In the genomic region with DNA sequence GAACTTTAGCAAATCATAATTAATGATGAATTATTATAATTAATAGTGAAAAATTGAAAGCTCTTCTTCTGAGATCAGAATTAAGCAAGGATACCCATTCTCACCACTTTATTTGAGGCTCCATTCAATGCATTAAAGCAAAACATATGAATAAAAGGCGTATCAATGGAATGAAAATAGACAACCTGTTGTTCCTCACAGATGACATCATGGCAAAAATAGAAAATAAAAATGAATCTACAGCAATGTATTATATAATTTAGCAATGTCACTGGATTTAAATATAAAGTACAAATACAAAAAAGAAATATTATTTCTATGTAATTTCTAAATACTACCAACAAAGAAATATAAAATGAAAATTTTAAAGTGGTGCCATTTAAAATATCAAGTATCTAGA, we compare ENCODE assay signal across 32 cellular contexts. TPM values are rescaled to one million over a fixed set of nuclear protein-coding genes. Genes with fewer than 3 reads are reported as not detected.
DNase-seq lines count a peak whose midpoint lies in the region; ATAC-seq, FAIRE-seq and TF ChIP-seq lines count a peak whose summit lies in the region.
"Had no signal": no experiment of that assay in that cellular context is flagged by ENCODE, and none has a peak within 500 bp of the region (broad histone marks: within the 10 kb centered on the region; RNA-seq: fewer than 3 reads in every experiment).

No MANE protein-coding gene starts in this region.

- no peak overlapping the region for H3K4me3 ChIP-seq in HEK293 (ENCODE audit: low read depth, low read length)
- H3K4me3 ChIP-seq in colonic mucosa = no peak overlapping the region
- H3K4me3 ChIP-seq: A549; BLaER1; BLaER1 treated with 17β-estradiol and CSF1 and Interleukin-3, amounts not matched to agents 10 nM and 100 nM had no signal

- H3K4me3 Mint-ChIP-seq in T-cell = no peak overlapping the region
- H3K4me3 Mint-ChIP-seq: B cell; CD14-positive monocyte; CD4-positive, alpha-beta memory T cell; CD4-positive, alpha-beta T cell; CD4-positive, CD25-positive, alpha-beta regulatory T cell; CD8-positive, alpha-beta memory T cell; CD8-positive, alpha-beta T cell had no signal

- H3K4me1 ChIP-seq in HEK293 (ENCODE audit: control insufficient read depth, insufficient read depth, low read length) = no peaks in the 10 kb centered on the region
- no peaks in the 10 kb centered on the region for H3K4me1 ChIP-seq in colonic mucosa
- H3K4me1 ChIP-seq: A549, BE2C, BLaER1, Caco-2 had no signal

- no peaks in the 10 kb centered on the region for H3K36me3 Mint-ChIP-seq in T-cell
- H3K36me3 Mint-ChIP-seq: CD14-positive monocyte; CD4-positive, alpha-beta memory T cell; CD4-positive, CD25-positive, alpha-beta regulatory T cell; CD8-positive, alpha-beta memory T cell; CD8-positive, alpha-beta T cell had no signal

- no peak overlapping the region for H3K27ac Mint-ChIP-seq in T-cell
- H3K27ac Mint-ChIP-seq: B cell; CD14-positive monocyte; CD4-positive, alpha-beta memory T cell; CD4-positive, alpha-beta T cell; CD4-positive, CD25-positive, alpha-beta regulatory T cell; CD8-positive, alpha-beta memory T cell; CD8-positive, alpha-beta T cell had no signal

- H3K9me3 ChIP-seq in HEK293 (ENCODE audit: control insufficient read depth, insufficient read depth, low read depth, low read length) = peaks cover 6% of the 10 kb centered on the region
- no peaks in the 10 kb centered on the region for H3K9me3 ChIP-seq in colonic mucosa
- H3K9me3 ChIP-seq: A549, BE2C had no signal

- H3K4me1 Mint-ChIP-seq in T-cell = no peaks in the 10 kb centered on the region
- H3K4me1 Mint-ChIP-seq: B cell; CD14-positive monocyte; CD4-positive, alpha-beta memory T cell; CD4-positive, CD25-positive, alpha-beta regulatory T cell; CD8-positive, alpha-beta memory T cell had no signal

- H3K27me3 Mint-ChIP-seq in T-cell = peaks cover 10 to 13% of the 10 kb centered on the region in 2 donors

- intact Hi-C loops in colonic mucosa (cut with DNase I) = no loop called here

- POLR2A ChIA-PET in HEK293 (lab: Yijun Ruan, JAX) = no interaction called here
- POLR2A ChIA-PET in T-cell (lab: Charles Lee) = no interaction called here

- CTCF ChIA-PET in HEK293 (lab: Yijun Ruan, JAX) (interaction anchor here (0.6 to 1.2 kb wide), 2 partner anchors 37 to 239 kb away, joined by 4 read pairs; no protein-coding TSS in a partner anchor), T-cell (lab: Charles Lee) (no interaction called here)

- H3K9ac ChIP-seq in colonic mucosa (ENCODE audit: low read depth in 2 of 2, low read length in 2 of 2) = no peak overlapping the region
- H3K9ac ChIP-seq: BLaER1; BLaER1 treated with 17β-estradiol and CSF1 and Interleukin-3, amounts not matched to agents 10 nM and 100 nM had no signal

- H3K36me3 ChIP-seq in HEK293 (ENCODE audit: control insufficient read depth in 2 of 2, insufficient read depth in 1 of 2, low read length in 2 of 2) (no peaks in the 10 kb centered on the region; a peak in 1 of 3 replicates), colonic mucosa (no peaks in the 10 kb centered on the region)
- H3K36me3 ChIP-seq: BE2C; BLaER1; BLaER1 treated with 17β-estradiol and CSF1 and Interleukin-3, amounts not matched to agents 10 nM and 100 nM had no signal

- DNase-seq in colonic mucosa (no peak), T-cell (no peak)
- DNase-seq: 8988T; ACHN; AML-193; BE2C; C1 segment of cervical spinal cord; Caco-2; Calu3; CD4-positive, alpha-beta memory T cell; CD4-positive, alpha-beta T cell; CD4-positive, CD25-positive, alpha-beta regulatory T cell; CD8-positive, alpha-beta memory T cell; CD8-positive, alpha-beta T cell; COR-L47; DMS 273 treated with DMSO at 0.1 percent for 48 hours; DMS153; DMS53; DMS79; DMS79 treated with DMSO at 0.1 percent for 48 hours; DND-41; EL had no signal

- no peak for TF ChIP-seq CTCF in HEK293 (tag by site-specific recombination; IDR thresholded peaks at IDR 0.05)
- no peak for TF ChIP-seq CTCF in colonic mucosa (IDR thresholded peaks at IDR 0.05)

- no peaks in the 10 kb centered on the region for H3K27me3 ChIP-seq in colonic mucosa
- H3K27me3 ChIP-seq: BE2C; BLaER1; BLaER1 treated with 17β-estradiol and CSF1 and Interleukin-3, amounts not matched to agents 10 nM and 100 nM had no signal

- no peak for ATAC-seq in T-cell (replicated peaks in 1 of 4)
- ATAC-seq: A549; CD8-positive, alpha-beta T cell had no signal

- peak; percentile 67 for FAIRE-seq in A204.1 (lab: Jason Lieb, UNC)
- FAIRE-seq: D721Med had no signal

- H3K9me3 Mint-ChIP-seq in T-cell = no peaks in the 10 kb centered on the region
- H3K9me3 Mint-ChIP-seq: CD4-positive, alpha-beta T cell; CD8-positive, alpha-beta memory T cell; CD8-positive, alpha-beta T cell had no signal

- H3K27ac ChIP-seq in HEK293 (ENCODE audit: extremely low read depth, low read depth, low read length) = no peak overlapping the region
- H3K27ac ChIP-seq in colonic mucosa = no peak overlapping the region
- H3K27ac ChIP-seq: 22Rv1; A549; BLaER1; BLaER1 treated with 17β-estradiol and CSF1 and Interleukin-3, amounts not matched to agents 10 nM and 100 nM; C4-2B had no signal

TF ChIP-seq in HEK293, 187 proteins besides CTCF, POLR2A, EP300 and RAD21:
- TF ChIP-seq, protein P1, sequence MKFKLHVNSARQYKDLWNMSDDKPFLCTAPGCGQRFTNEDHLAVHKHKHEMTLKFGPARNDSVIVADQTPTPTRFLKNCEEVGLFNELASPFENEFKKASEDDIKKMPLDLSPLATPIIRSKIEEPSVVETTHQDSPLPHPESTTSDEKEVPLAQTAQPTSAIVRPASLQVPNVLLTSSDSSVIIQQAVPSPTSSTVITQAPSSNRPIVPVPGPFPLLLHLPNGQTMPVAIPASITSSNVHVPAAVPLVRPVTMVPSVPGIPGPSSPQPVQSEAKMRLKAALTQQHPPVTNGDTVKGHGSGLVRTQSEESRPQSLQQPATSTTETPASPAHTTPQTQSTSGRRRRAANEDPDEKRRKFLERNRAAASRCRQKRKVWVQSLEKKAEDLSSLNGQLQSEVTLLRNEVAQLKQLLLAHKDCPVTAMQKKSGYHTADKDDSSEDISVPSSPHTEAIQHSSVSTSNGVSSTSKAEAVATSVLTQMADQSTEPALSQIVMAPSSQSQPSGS (tag by site-specific recombination; IDR thresholded peaks at IDR 0.05; ENCODE audit: low read depth) = peak; percentile 63
- TF ChIP-seq ZNF785 (tag by site-specific recombination; IDR thresholded peaks at IDR 0.05) = no peak
- no peak for TF ChIP-seq GLIS2 (tag by site-specific recombination; IDR thresholded peaks at IDR 0.05)
- TF ChIP-seq ZNF157 (tag by site-specific recombination; IDR thresholded peaks at IDR 0.05) = no peak
- TF ChIP-seq SCRT2 (tag by site-specific recombination; IDR thresholded peaks at IDR 0.05) = peak; percentile 62
- TF ChIP-seq ZNF133 (tag by site-specific recombination; IDR thresholded peaks at IDR 0.05) = no peak

RNA-seq across cellular contexts. Expression of a gene that starts 11.1 kb away (rescaled TPM):
- total RNA-seq in colonic mucosa = 10 to 100 TPM; 13.1 to 13.4 TPM
- 10 to 100 TPM; 18.2 to 43.0 (median 29.0) TPM for total RNA-seq in T-cell

RNA-seq across cellular contexts. Expression of a gene that starts 45.8 kb away (rescaled TPM):
- 10 to 100 TPM; 14.3 to 21.7 TPM for total RNA-seq in colonic mucosa
- 10 to 100 TPM; 18.0 to 55.2 (median 49.0) TPM for total RNA-seq in T-cell
